In the genomic region with DNA sequence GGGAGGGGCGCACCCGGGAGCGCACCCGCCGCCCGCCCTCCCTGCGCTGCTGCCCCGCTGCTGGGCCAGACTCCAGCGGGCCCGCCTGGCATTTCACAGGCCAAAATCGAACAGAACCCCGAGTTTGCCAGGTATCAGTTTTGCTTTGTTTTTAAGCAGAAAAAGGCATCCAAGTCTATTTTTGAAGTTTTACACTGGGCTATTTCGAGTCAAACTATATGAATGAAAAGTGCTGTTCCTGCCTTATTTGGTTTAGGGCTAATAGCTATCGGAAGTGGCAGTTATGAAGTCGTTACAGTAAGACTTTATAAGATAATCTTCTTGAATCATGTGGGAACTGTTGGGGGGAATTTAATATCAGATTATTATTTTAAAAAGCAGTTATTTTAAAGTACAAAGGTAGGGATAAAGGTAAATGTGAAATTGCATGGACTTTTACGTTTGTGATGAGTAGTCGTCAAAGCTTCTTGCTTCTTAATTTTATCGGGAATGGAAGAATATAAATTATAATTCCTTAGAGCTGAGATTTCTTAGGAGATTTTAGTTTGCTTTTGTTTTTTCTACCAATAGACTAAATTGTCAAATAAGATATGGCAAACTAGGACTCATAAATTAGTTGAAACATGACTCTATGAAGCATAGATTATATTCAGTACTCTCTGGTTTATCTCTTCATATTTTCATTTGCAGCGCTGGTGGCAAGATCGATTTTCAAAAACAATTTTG, we compare ENCODE assay signal across 8 cellular contexts. TPM values are rescaled to one million over a fixed set of nuclear protein-coding genes. Genes with fewer than 3 reads are reported as not detected.
DNase-seq lines count a peak whose midpoint lies in the region; ATAC-seq, FAIRE-seq and TF ChIP-seq lines count a peak whose summit lies in the region.

No MANE protein-coding gene starts in this region.

- ATAC-seq in A549 (no peak), GM21515 (IDR thresholded peaks at IDR 0.05; ENCODE audit: unreplicated experiment) (no peak)

- peak overlapping the region; percentile 90 for H3K9ac ChIP-seq in GM23248

- no peak for FAIRE-seq in A549 (lab: Jason Lieb, UNC)

- H3K36me3 Mint-ChIP-seq in activated T-helper 1 cell treated with anti-CD3 and anti-CD28 coated beads, Interleukin-12 subunit alpha, Interleukin-12 subunit beta, Interleukin-2, Interleukin-4 antibody, amounts not matched to agents 30 ng/mL and 10 ng/mL and 1 ng/mL, durations not matched to agents 14 hours and 24 hours and 36 hours (ENCODE audit: low read depth): no peaks in the 10 kb centered on the region
- no peaks in the 10 kb centered on the region for H3K36me3 Mint-ChIP-seq in immature natural killer cell

- POLR2A ChIA-PET in A549 (lab: Yijun Ruan, JAX): no interaction called here

- H3K27me3 ChIP-seq in GM23248 (replicated peaks; ENCODE audit: insufficient read depth) (no peaks in the 10 kb centered on the region), thymus (ENCODE audit: control insufficient read depth, insufficient read depth) (no peaks in the 10 kb centered on the region)

- H3K4me1 ChIP-seq in A549 (peaks cover 14% of the 10 kb centered on the region; the same call in 2 of the 3 replicates), GM23248 (ENCODE audit: insufficient read depth) (peaks cover 31% of the 10 kb centered on the region), thymus (ENCODE audit: control insufficient read depth, insufficient read depth, low read length) (no peaks in the 10 kb centered on the region)

- peaks cover 15% of the 10 kb centered on the region for H4K20me1 ChIP-seq in GM23248 (ENCODE audit: insufficient read depth)

- H3K9me3 Mint-ChIP-seq in activated T-helper 1 cell treated with anti-CD3 and anti-CD28 coated beads, Interleukin-12 subunit alpha, Interleukin-12 subunit beta, Interleukin-2, Interleukin-4 antibody, amounts not matched to agents 30 ng/mL and 10 ng/mL and 1 ng/mL, durations not matched to agents 14 hours and 24 hours and 36 hours: no peaks in the 10 kb centered on the region
- no peaks in the 10 kb centered on the region for H3K9me3 Mint-ChIP-seq in immature natural killer cell

- peak overlapping the region; percentile 87 for H3K4me2 ChIP-seq in A549
- H3K4me2 ChIP-seq in GM23248 (ENCODE audit: unreplicated experiment): peak overlapping the region; percentile 97

- CTCF ChIA-PET in A549 (lab: Yijun Ruan, JAX): interaction anchor here (0.6 to 0.8 kb wide), 2 partner anchors 21 to 33 kb away, joined by 3 to 4 read pairs; no protein-coding TSS in a partner anchor

- H3K4me1 Mint-ChIP-seq in activated T-helper 1 cell treated with anti-CD3 and anti-CD28 coated beads, Interleukin-12 subunit alpha, Interleukin-12 subunit beta, Interleukin-2, Interleukin-4 antibody, amounts not matched to agents 30 ng/mL and 10 ng/mL and 1 ng/mL, durations not matched to agents 14 hours and 24 hours and 36 hours (ENCODE audit: low read depth): no peaks in the 10 kb centered on the region
- peaks cover 10 to 16% of the 10 kb centered on the region in 2 donors for H3K4me1 Mint-ChIP-seq in immature natural killer cell

- no peak for TF ChIP-seq EP300 in A549 (IDR thresholded peaks at IDR 0.05)

- intact Hi-C loops in activated T-helper 1 cell treated with anti-CD3 and anti-CD28 coated beads, Interleukin-12 subunit alpha, Interleukin-12 subunit beta, Interleukin-2, Interleukin-4 antibody, amounts not matched to agents 30 ng/mL and 10 ng/mL and 1 ng/mL, durations not matched to agents 14 hours and 24 hours and 36 hours (cut with micrococcal nuclease): no loop called here

- peak overlapping the region; percentile 56 for H3K4me3 Mint-ChIP-seq in activated T-helper 1 cell treated with anti-CD3 and anti-CD28 coated beads, Interleukin-12 subunit alpha, Interleukin-12 subunit beta, Interleukin-2, Interleukin-4 antibody, amounts not matched to agents 30 ng/mL and 10 ng/mL and 1 ng/mL, durations not matched to agents 14 hours and 24 hours and 36 hours
- H3K4me3 Mint-ChIP-seq in immature natural killer cell: peak overlapping the region; percentile 59 to 77 (median 66)

- H2AFZ ChIP-seq in GM23248: peak overlapping the region; percentile 85

- no peak for TF ChIP-seq CTCF in A549 (IDR thresholded peaks at IDR 0.05)

- no peak overlapping the region for H3K27ac Mint-ChIP-seq in activated T-helper 1 cell treated with anti-CD3 and anti-CD28 coated beads, Interleukin-12 subunit alpha, Interleukin-12 subunit beta, Interleukin-2, Interleukin-4 antibody, amounts not matched to agents 30 ng/mL and 10 ng/mL and 1 ng/mL, durations not matched to agents 14 hours and 24 hours and 36 hours
- H3K27ac Mint-ChIP-seq in immature natural killer cell: no peak overlapping the region

- H3K27ac ChIP-seq in A549 (peak overlapping the region; percentile 89 to 91), GM23248 (peak overlapping the region; percentile 78), thymus (ENCODE audit: low read depth) (no peak overlapping the region)

- no peaks in the 10 kb centered on the region for H3K9me2 ChIP-seq in GM23248 (ENCODE audit: insufficient read depth)

- H3K9me3 ChIP-seq in A549: no peaks in the 10 kb centered on the region
- H3K9me3 ChIP-seq in GM23248 (ENCODE audit: low read depth): no peaks in the 10 kb centered on the region
- H3K9me3 ChIP-seq in thymus (ENCODE audit: control insufficient read depth): peaks cover 1% of the 10 kb centered on the region

- WGBS in A549 (ENCODE audit: missing lambda C conversion rate): 32% methylated on average over 11 of the region's 20 CpGs
- 9 to 13% methylated on average over 13 to 20 of the region's 20 CpGs for WGBS in GM23248 (ENCODE audit: low coverage in 1 of 2, low lambda C conversion rate in 2 of 2, missing lambda C conversion rate in 2 of 2), 2 experiments
- 5% methylated on average over 20 of the region's 20 CpGs for WGBS in thymus

- H3K36me3 ChIP-seq in GM23248 (ENCODE audit: low read depth): no peaks in the 10 kb centered on the region
- no peaks in the 10 kb centered on the region for H3K36me3 ChIP-seq in thymus (ENCODE audit: control insufficient read depth, insufficient read depth)

- TF ChIP-seq POLR2A in A549 (IDR thresholded peaks at IDR 0.05; ENCODE audit: low read length): no peak

- no peak for TF ChIP-seq RAD21 in A549 (conservative IDR thresholded peaks at IDR 0.05 in 1 of 2, IDR thresholded peaks at IDR 0.05 in 1 of 2)

- DNase-seq in A549 (ENCODE audit: low read depth in 1 of 2, low spot score in 1 of 2) (no peak), GM23248 (no peak), immature natural killer cell (no peak), NCI-H1105 (lab: John Stamatoyannopoulos, UW) (no peak), NCI-H2196 (lab: John Stamatoyannopoulos, UW; ENCODE audit: unreplicated experiment) (no peak)
- DNase-seq in activated T-helper 1 cell treated with anti-CD3 and anti-CD28 coated beads, Interleukin-12 subunit alpha, Interleukin-12 subunit beta, Interleukin-2, Interleukin-4 antibody, amounts not matched to agents 30 ng/mL and 10 ng/mL and 1 ng/mL, durations not matched to agents 14 hours and 24 hours and 36 hours (ENCODE audit: low spot score): no peak

- in situ Hi-C loops in GM23248 (cut with MboI): no loop called here

- peak overlapping the region; percentile 89 for H3K4me3 ChIP-seq in A549
- H3K4me3 ChIP-seq in GM23248: peak overlapping the region; percentile 87
- peak overlapping the region; percentile 71 for H3K4me3 ChIP-seq in thymus (ENCODE audit: low read length)

- peaks cover 60% of the 10 kb centered on the region for H3K79me2 ChIP-seq in GM23248 (ENCODE audit: insufficient read depth)

- peaks cover 18% of the 10 kb centered on the region for H3F3A ChIP-seq in GM23248 (ENCODE audit: insufficient read depth)

- peaks cover 54% of the 10 kb centered on the region for H3K27me3 Mint-ChIP-seq in activated T-helper 1 cell treated with anti-CD3 and anti-CD28 coated beads, Interleukin-12 subunit alpha, Interleukin-12 subunit beta, Interleukin-2, Interleukin-4 antibody, amounts not matched to agents 30 ng/mL and 10 ng/mL and 1 ng/mL, durations not matched to agents 14 hours and 24 hours and 36 hours (ENCODE audit: insufficient read depth)
- peaks cover 5 to 18% (median 12%) of the 10 kb centered on the region in 3 donors for H3K27me3 Mint-ChIP-seq in immature natural killer cell (ENCODE audit: low read depth in 3 of 3)

TF ChIP-seq in A549, 52 proteins besides CTCF, POLR2A, EP300 and RAD21:
- TF ChIP-seq POLR2AphosphoS2 (conservative IDR thresholded peaks at IDR 0.05; ENCODE audit: low read length) (no peak), SMC3 (IDR thresholded peaks at IDR 0.05) (no peak)

RNA-seq across cellular contexts. Expression of a gene that starts 1.1 kb away (rescaled TPM):
- polyA plus RNA-seq in A549 (2011; rRNA removed): 41.5 and 46.1 TPM in 2 replicates
- polyA plus RNA-seq in A549 (2012; cell fraction: cytosol; rRNA removed): 19.8 and 22.2 TPM in 2 replicates
- 9.1 and 10.6 TPM in 2 replicates for polyA plus RNA-seq in A549 (2012; cell fraction: nucleus; rRNA removed)
- polyA plus RNA-seq in A549 (2017; fragmentation: RNase III; extraction: RNeasy Plus Mini Kit Qiagen cat#74134 plus additional on column Dnase treatment): 24.6 to 27.6 TPM (median 25.2 TPM) in 3 replicates
- 44.2 and 50.1 TPM in 2 replicates for polyA minus RNA-seq in A549 (2011; rRNA and poly(A)+ RNA removed)
- total RNA-seq in GM23248 (2014; rRNA removed; shearing (Covaris generic)): 74.1 and 75.1 TPM in 2 replicates
- polyA plus RNA-seq in GM23248 (2016; fragmentation: Nextera tagmentation; extraction: Ambion mirVana): 151 and 158 TPM in 2 replicates
- 0.15 TPM in 1 of 2 replicates, not detected in the other for total RNA-seq in activated T-helper 1 cell treated with anti-CD3 and anti-CD28 coated beads, Interleukin-12 subunit alpha, Interleukin-12 subunit beta, Interleukin-2, Interleukin-4 antibody, amounts not matched to agents 30 ng/mL and 10 ng/mL and 1 ng/mL, durations not matched to agents 14 hours and 24 hours and 36 hours
- 1 to 10 TPM; 3.0 to 4.6 (median 3.2) TPM for polyA plus RNA-seq in immature natural killer cell
- 9.7 TPM for polyA plus RNA-seq in thymus
